23 cellular contexts compared by ENCODE assay signal in genomic region chr10:33732176-33733025, GRCh38.
DNase-seq lines count a peak whose midpoint lies in the region; ATAC-seq, FAIRE-seq and TF ChIP-seq lines count a peak whose summit lies in the region.
"Had no signal": no experiment of that assay in that cellular context is flagged by ENCODE, and none has a peak within 500 bp of the region (broad histone marks: within the 10 kb centered on the region; RNA-seq: fewer than 3 reads in every experiment).

No MANE protein-coding gene starts in this region.

- 22 to 42% (median 39%) methylated on average over 9 of the region's 9 CpGs for WGBS in small intestine, 3 donors

- peaks cover 0 to 4% of the 10 kb centered on the region in 2 donors for H3K4me1 ChIP-seq in small intestine (ENCODE audit: control insufficient read depth in 2 of 2, insufficient read depth in 1 of 2, low read depth in 1 of 2, low read length in 1 of 2)
- H3K4me1 ChIP-seq: lower lobe of right lung had no signal

- FAIRE-seq in small intestine (lab: Jason Lieb, UNC) (no peak), H54 (lab: Jason Lieb, UNC) (no peak)
- FAIRE-seq: astrocyte, H1 had no signal

- H3K36me3 ChIP-seq in small intestine (ENCODE audit: control insufficient read depth in 2 of 2, insufficient read depth in 2 of 2, low read length in 2 of 2) = no peaks in the 10 kb centered on the region
- H3K36me3 ChIP-seq: lower lobe of right lung, neutrophil, transverse colon had no signal

- no peak for ATAC-seq in GM18520 (IDR thresholded peaks at IDR 0.05; ENCODE audit: unreplicated experiment)
- ATAC-seq: lower lobe of right lung had no signal

- H3K27ac ChIP-seq in small intestine (ENCODE audit: low read depth in 1 of 2, low read length in 1 of 2) = no peak overlapping the region
- H3K27ac ChIP-seq: lower lobe of right lung, neutrophil, transverse colon had no signal

- DNase-seq in NCI-H748 (lab: John Stamatoyannopoulos, UW; ENCODE audit: unreplicated experiment) = peak; percentile 8
- DNase-seq in NCI-H748 treated with DMSO at 0.1 percent for 48 hours (lab: John Stamatoyannopoulos, UW) = no peak
- peak; percentile 52 for DNase-seq in amniotic epithelial cell (ENCODE audit: low read depth)
- DNase-seq in iris pigment epithelial cell (ENCODE audit: low read depth) = peak; percentile 67
- peak; percentile 29 for DNase-seq in small intestine
- no peak for DNase-seq in midbrain (lab: John Stamatoyannopoulos, UW)
- no peak for DNase-seq in H54 (ENCODE audit: insufficient read length, low spot score)
- DNase-seq: activated B cell treated with CpG ODN at 0.5 μM for 24 hours; activated CD4-positive, alpha-beta T cell treated with anti-CD3 and anti-CD28 coated beads, Interleukin-2, amount 50 U/mL, for 48 hours; activated CD8-positive, alpha-beta memory T cell treated with anti-CD3 and anti-CD28 coated beads, Interleukin-2, amount 50 U/mL, for 4 hours; CD8-positive, alpha-beta memory T cell; cerebellar nuclear complex; DMS153; GDM1; lower lobe of right lung; NCI-H187; NCI-H774; T1000; transverse colon had no signal

- no peaks in the 10 kb centered on the region for H3K27me3 ChIP-seq in small intestine (ENCODE audit: control insufficient read depth in 2 of 2, insufficient read depth in 2 of 2, low read length in 2 of 2)
- H3K27me3 ChIP-seq: neutrophil, transverse colon had no signal

- no peaks in the 10 kb centered on the region for H3K9me3 ChIP-seq in small intestine (ENCODE audit: control insufficient read depth, low read depth)
- H3K9me3 ChIP-seq: lower lobe of right lung, neutrophil, transverse colon had no signal

- no peak overlapping the region for H3K4me3 ChIP-seq in small intestine (ENCODE audit: low read depth in 1 of 2, low read length in 2 of 2)
- H3K4me3 ChIP-seq: lower lobe of right lung, transverse colon had no signal

- no peak for TF ChIP-seq POLR2A in H54 (IDR thresholded peaks at IDR 0.05; ENCODE audit: low read depth, low read length)

Comparison
In these comparisons a context has a peak if more than half of its experiments do, and no peak if none do; other contexts are left out.
1. DNase-seq: peak in NCI-H748 (single experiment), amniotic epithelial cell (single experiment), iris pigment epithelial cell (single experiment) and small intestine (single experiment); none in NCI-H748 treated with DMSO at 0.1 percent for 48 hours (single experiment), midbrain (single experiment) and H54 (single experiment).